ENCODE assay signal across 9 cellular contexts in genomic region chr11:63592975-63593395, GRCh38. TPM values are rescaled to one million over a fixed set of nuclear protein-coding genes. Genes with fewer than 3 reads are reported as not detected.
DNase-seq lines count a peak whose midpoint lies in the region; ATAC-seq, FAIRE-seq and TF ChIP-seq lines count a peak whose summit lies in the region.
"Had no signal": no experiment of that assay in that cellular context is flagged by ENCODE, and none has a peak within 500 bp of the region (broad histone marks: within the 10 kb centered on the region; RNA-seq: fewer than 3 reads in every experiment).

No MANE protein-coding gene starts in this region.

- intact Hi-C loops in HepG2 (cut with micrococcal nuclease; ENCODE audit: unreplicated experiment): loop anchor here (1.0 kb wide), 1 partner anchor 43 kb away; no protein-coding TSS in a partner anchor

- ATAC-seq in HepG2 (peak; percentile 75), HG03108 (IDR thresholded peaks at IDR 0.05; ENCODE audit: unreplicated experiment) (no peak), HG03159 (IDR thresholded peaks at IDR 0.05; ENCODE audit: unreplicated experiment) (no peak), GM18502 (IDR thresholded peaks at IDR 0.05; ENCODE audit: poor library complexity, unreplicated experiment) (no peak)

- H3K27ac ChIP-seq in HepG2 (ENCODE audit: extremely low read length, insufficient read depth, low read length): no peak overlapping the region
- H3K27ac ChIP-seq: SK-N-MC had no signal

- no peaks in the 10 kb centered on the region for H3K4me1 ChIP-seq in HepG2 (ENCODE audit: insufficient read depth, low read length)

- BruUV-seq in HepG2 (replicated peaks; lab: Mats Ljungman, UMichigan): no TSS peak

- CTCF ChIA-PET in HepG2 (lab: Yijun Ruan, JAX; ENCODE audit: low intra/inter-chr PET ratio, low total read pairs): interaction anchor here (1.1 to 2.5 kb wide), 2 partner anchors 43 to 46 kb away, joined by 3 to 24 read pairs; no protein-coding TSS in a partner anchor

- WGBS in HepG2 (ENCODE audit: low lambda C conversion rate): 39% methylated on average over 4 of the region's 4 CpGs

- H3K9ac ChIP-seq in HepG2 (ENCODE audit: insufficient read depth, low read depth, low read length): no peak overlapping the region

- no peaks in the 10 kb centered on the region; a peak in 1 of 5 replicates for H3K27me3 ChIP-seq in HepG2 (ENCODE audit: control insufficient read depth in 1 of 2, insufficient read depth in 2 of 2, low read length in 2 of 2)

- TF ChIP-seq RAD21 in HepG2 (CRISPR knock-in tag; IDR thresholded peaks at IDR 0.05): peak; percentile 75

- peak; percentile 71 for TF ChIP-seq CTCF in astrocyte of the cerebellum (IDR thresholded peaks at IDR 0.05; ENCODE audit: low read depth, low read length, missing control alignments)
- TF ChIP-seq CTCF in HepG2 (CRISPR knock-in tag; IDR thresholded peaks at IDR 0.05): peak; percentile 75

- no peak for TF ChIP-seq POLR2A in HepG2 (IDR thresholded peaks at IDR 0.05; ENCODE audit: insufficient read depth in 1 of 2, low read depth in 2 of 2, low read length in 2 of 2)

- DNase-seq in EH (ENCODE audit: low read depth) (peak; percentile 54), HuH-7.5 (ENCODE audit: low spot score) (peak; percentile 77), astrocyte of the cerebellum (ENCODE audit: low read depth) (no peak), HepG2 (ENCODE audit: low spot score) (no peak), NOMO-1 treated with dmso at 0.1 percent for 144 hours (lab: John Stamatoyannopoulos, UW; ENCODE audit: unreplicated experiment) (no peak)

- H3K9me3 ChIP-seq in HepG2 (ENCODE audit: low read length): no peaks in the 10 kb centered on the region

- TF ChIP-seq EP300 in HepG2 (IDR thresholded peaks at IDR 0.05; ENCODE audit: low read depth in 2 of 2, low read length in 2 of 2) (no peak), HepG2 (CRISPR knock-in tag; IDR thresholded peaks at IDR 0.05; ENCODE audit: borderline replicate concordance) (no peak)

- in situ Hi-C loops in astrocyte of the cerebellum (cut with HindIII; ENCODE audit: low sequenced_read_pairs): loop anchor here (5.0 kb wide), 2 partner anchors 41 to 54 kb away; no protein-coding TSS in a partner anchor
- in situ Hi-C loops in HepG2 (cut with HindIII; ENCODE audit: extremely low pct_ligation_motif_present, low pct_unique_long_range_greater_than_20kb): no loop called here

- H3K4me3 ChIP-seq in astrocyte of the cerebellum (ENCODE audit: low read depth, low read length) (no peak overlapping the region), HepG2 (replicated peaks in 1 of 3; ENCODE audit: insufficient read depth in 1 of 3, low read depth in 2 of 3, low read length in 3 of 3) (no peak overlapping the region)
- H3K4me3 ChIP-seq: SK-N-MC had no signal

- no peak overlapping the region for H2AFZ ChIP-seq in HepG2 (ENCODE audit: low read length)

- H3K79me2 ChIP-seq in HepG2 (ENCODE audit: insufficient read depth, low read length): no peaks in the 10 kb centered on the region

- no peaks in the 10 kb centered on the region for H4K20me1 ChIP-seq in HepG2 (ENCODE audit: insufficient read depth, low read length)

- no peaks in the 10 kb centered on the region for H3K36me3 ChIP-seq in HepG2 (replicated peaks in 1 of 2; ENCODE audit: control insufficient read depth in 1 of 2, insufficient read depth in 2 of 2, low read length in 2 of 2)

- FAIRE-seq in HepG2 (lab: Jason Lieb, UNC): peak; percentile 34

- H3K4me2 ChIP-seq in HepG2 (ENCODE audit: low read depth, low read length): no peak overlapping the region

- POLR2A ChIA-PET in HepG2 (lab: Yijun Ruan, JAX): no interaction called here

TF ChIP-seq in HepG2, 621 proteins besides CTCF, POLR2A, EP300 and RAD21 (continues in another document):
- no peak for TF ChIP-seq BRCA1 (CRISPR knock-in tag; IDR thresholded peaks at IDR 0.05)
- TF ChIP-seq MBD4 (IDR thresholded peaks at IDR 0.05; ENCODE audit: borderline replicate concordance, low read length): no peak
- no peak; the same call in 1 of the 2 replicates for TF ChIP-seq ZFY (CRISPR knock-in tag; IDR thresholded peaks at IDR 0.05)

RNA-seq across cellular contexts. Expression of gene PLAAT3, which starts 21.2 kb away (rescaled TPM):
- total RNA-seq in HepG2 (2016; rRNA removed; fragmentation: Illumina TruSeq; extraction: Trizol): 9.3 and 10.2 TPM in 2 replicates
- 3.6 and 6.6 TPM in 2 replicates for total RNA-seq in HepG2 (2016; cell fraction: cytosol; rRNA removed; fragmentation: Illumina TruSeq; extraction: Trizol; ENCODE audit: low read depth)
- total RNA-seq in HepG2 (2016; cell fraction: insoluble cytoplasmic fraction; rRNA removed; fragmentation: Illumina TruSeq; extraction: Trizol): 7.3 and 9.9 TPM in 2 replicates
- total RNA-seq in HepG2 (2016; cell fraction: membrane; rRNA removed; fragmentation: Illumina TruSeq; extraction: Trizol): 4.8 and 8.0 TPM in 2 replicates
- total RNA-seq in HepG2 (2016; cell fraction: nucleus; rRNA removed; fragmentation: Illumina TruSeq; extraction: Trizol): 2.6 and 3.3 TPM in 2 replicates
- polyA plus RNA-seq in HepG2 (2011; rRNA removed): 16.4 and 17.2 TPM in 2 replicates
- polyA plus RNA-seq in HepG2 (2011; cell fraction: cytosol; rRNA removed): 235 and 350 TPM in 2 replicates
- 17.6 and 47.1 TPM in 2 replicates for polyA plus RNA-seq in HepG2 (2011; cell fraction: nucleus; rRNA removed)
- polyA plus RNA-seq in HepG2 (2012): 9.6 and 14.5 TPM in 2 replicates
- polyA plus RNA-seq in HepG2 (2016; cell fraction: cytosol; fragmentation: Illumina TruSeq; extraction: Trizol; ENCODE audit: low read depth): 6.6 and 11.3 TPM in 2 replicates
- polyA plus RNA-seq in HepG2 (2016; cell fraction: insoluble cytoplasmic fraction; fragmentation: Illumina TruSeq; extraction: Trizol; ENCODE audit: low read depth): 13.9 and 14.7 TPM in 2 replicates
- polyA plus RNA-seq in HepG2 (2016; cell fraction: membrane; fragmentation: Illumina TruSeq; extraction: Trizol; ENCODE audit: low read depth): 7.9 and 11.4 TPM in 2 replicates
- 6.0 and 6.3 TPM in 2 replicates for polyA plus RNA-seq in HepG2 (2016; cell fraction: nucleus; fragmentation: Illumina TruSeq; extraction: Trizol; ENCODE audit: insufficient read depth, low read depth)
- polyA minus RNA-seq in HepG2 (2011; rRNA and poly(A)+ RNA removed; ENCODE audit: low replicate concordance): 18.0 and 61.6 TPM in 2 replicates
- polyA minus RNA-seq in HepG2 (2011; cell fraction: cytosol; rRNA and poly(A)+ RNA removed): 4.5 and 6.8 TPM in 2 replicates
- 3.5 and 3.7 TPM in 2 replicates for polyA minus RNA-seq in HepG2 (2011; cell fraction: nucleus; rRNA and poly(A)+ RNA removed)

RNA-seq across cellular contexts. Expression of gene PLAAT2, which starts 29.8 kb away (rescaled TPM):
- total RNA-seq in HepG2 (2016; rRNA removed; fragmentation: Illumina TruSeq; extraction: Trizol): 0.29 TPM in 1 of 2 replicates, not detected in the other
- total RNA-seq in HepG2 (2016; cell fraction: cytosol; rRNA removed; fragmentation: Illumina TruSeq; extraction: Trizol; ENCODE audit: low read depth): not detected in 2 replicates
- 0.26 and 0.28 TPM in 2 replicates for total RNA-seq in HepG2 (2016; cell fraction: insoluble cytoplasmic fraction; rRNA removed; fragmentation: Illumina TruSeq; extraction: Trizol)
- 0.45 and 0.62 TPM in 2 replicates for total RNA-seq in HepG2 (2016; cell fraction: membrane; rRNA removed; fragmentation: Illumina TruSeq; extraction: Trizol)
- not detected in 2 replicates for total RNA-seq in HepG2 (2016; cell fraction: nucleus; rRNA removed; fragmentation: Illumina TruSeq; extraction: Trizol)
- 0.09 and 0.22 TPM in 2 replicates for polyA plus RNA-seq in HepG2 (2011; rRNA removed)
- 0.08 and 0.38 TPM in 2 replicates for polyA plus RNA-seq in HepG2 (2011; cell fraction: cytosol; rRNA removed)
- polyA plus RNA-seq in HepG2 (2011; cell fraction: nucleus; rRNA removed): 0.64 TPM in 1 of 2 replicates, not detected in the other
- polyA plus RNA-seq in HepG2 (2012): 0.23 and 0.49 TPM in 2 replicates
- polyA plus RNA-seq in HepG2 (2016; cell fraction: cytosol; fragmentation: Illumina TruSeq; extraction: Trizol; ENCODE audit: low read depth): 0.25 and 0.33 TPM in 2 replicates
- not detected in 2 replicates for polyA plus RNA-seq in HepG2 (2016; cell fraction: insoluble cytoplasmic fraction; fragmentation: Illumina TruSeq; extraction: Trizol; ENCODE audit: low read depth)
- polyA plus RNA-seq in HepG2 (2016; cell fraction: membrane; fragmentation: Illumina TruSeq; extraction: Trizol; ENCODE audit: low read depth): 0.41 TPM in 1 of 2 replicates, not detected in the other
- not detected in 2 replicates for polyA plus RNA-seq in HepG2 (2016; cell fraction: nucleus; fragmentation: Illumina TruSeq; extraction: Trizol; ENCODE audit: insufficient read depth, low read depth)
- 0.51 and 0.74 TPM in 2 replicates for polyA minus RNA-seq in HepG2 (2011; rRNA and poly(A)+ RNA removed; ENCODE audit: low replicate concordance)
- not detected in 2 replicates for polyA minus RNA-seq in HepG2 (2011; cell fraction: cytosol; rRNA and poly(A)+ RNA removed)
- polyA minus RNA-seq in HepG2 (2011; cell fraction: nucleus; rRNA and poly(A)+ RNA removed): not detected in 2 replicates

RNA-seq across cellular contexts. Expression of gene PLAAT4, which starts 56.4 kb away (rescaled TPM):
- 1.00 and 1.6 TPM in 2 replicates for total RNA-seq in HepG2 (2016; rRNA removed; fragmentation: Illumina TruSeq; extraction: Trizol)
- total RNA-seq in HepG2 (2016; cell fraction: cytosol; rRNA removed; fragmentation: Illumina TruSeq; extraction: Trizol; ENCODE audit: low read depth): not detected in 2 replicates
- 0.65 and 0.71 TPM in 2 replicates for total RNA-seq in HepG2 (2016; cell fraction: insoluble cytoplasmic fraction; rRNA removed; fragmentation: Illumina TruSeq; extraction: Trizol)
- 0.45 and 0.74 TPM in 2 replicates for total RNA-seq in HepG2 (2016; cell fraction: membrane; rRNA removed; fragmentation: Illumina TruSeq; extraction: Trizol)
- 0.62 and 0.91 TPM in 2 replicates for total RNA-seq in HepG2 (2016; cell fraction: nucleus; rRNA removed; fragmentation: Illumina TruSeq; extraction: Trizol)
- polyA plus RNA-seq in HepG2 (2011; rRNA removed): 0.71 and 1.1 TPM in 2 replicates
- polyA plus RNA-seq in HepG2 (2011; cell fraction: cytosol; rRNA removed): 0.62 and 1.2 TPM in 2 replicates
- 0.38 TPM in 1 of 2 replicates, not detected in the other for polyA plus RNA-seq in HepG2 (2011; cell fraction: nucleus; rRNA removed)
- 0.74 and 1.4 TPM in 2 replicates for polyA plus RNA-seq in HepG2 (2012)
- 0.45 and 0.51 TPM in 2 replicates for polyA plus RNA-seq in HepG2 (2016; cell fraction: cytosol; fragmentation: Illumina TruSeq; extraction: Trizol; ENCODE audit: low read depth)
- polyA plus RNA-seq in HepG2 (2016; cell fraction: insoluble cytoplasmic fraction; fragmentation: Illumina TruSeq; extraction: Trizol; ENCODE audit: low read depth): 0.67 and 1.4 TPM in 2 replicates
- polyA plus RNA-seq in HepG2 (2016; cell fraction: membrane; fragmentation: Illumina TruSeq; extraction: Trizol; ENCODE audit: low read depth): 0.49 and 0.55 TPM in 2 replicates
- not detected in 2 replicates for polyA plus RNA-seq in HepG2 (2016; cell fraction: nucleus; fragmentation: Illumina TruSeq; extraction: Trizol; ENCODE audit: insufficient read depth, low read depth)
- polyA minus RNA-seq in HepG2 (2011; rRNA and poly(A)+ RNA removed; ENCODE audit: low replicate concordance): 2.3 TPM in 1 of 2 replicates, not detected in the other
- polyA minus RNA-seq in HepG2 (2011; cell fraction: cytosol; rRNA and poly(A)+ RNA removed): not detected in 2 replicates
- polyA minus RNA-seq in HepG2 (2011; cell fraction: nucleus; rRNA and poly(A)+ RNA removed): not detected in 2 replicates

Comparison
In these comparisons a context has a peak if more than half of its experiments do, and no peak if none do; other contexts are left out.
1. DNase-seq: peak in EH (single experiment) and HuH-7.5 (single experiment); none in astrocyte of the cerebellum (single experiment), HepG2 (single experiment) and NOMO-1 treated with dmso at 0.1 percent for 144 hours (single experiment).